22 cellular contexts compared by ENCODE assay signal in genomic region chr3:184173374-184173722, GRCh38. TPM values are rescaled to one million over a fixed set of nuclear protein-coding genes. Genes with fewer than 3 reads are reported as not detected.
DNase-seq lines count a peak whose midpoint lies in the region; ATAC-seq and TF ChIP-seq lines count a peak whose summit lies in the region.
"Had no signal": no experiment of that assay in that cellular context is flagged by ENCODE, and none has a peak within 500 bp of the region (broad histone marks: within the 10 kb centered on the region; RNA-seq: fewer than 3 reads in every experiment).

No MANE protein-coding gene starts in this region.

- intact Hi-C loops in Caco-2 (cut with micrococcal nuclease; ENCODE audit: unreplicated experiment), result loop anchor here (5.0 kb wide), 1 partner anchor 41 kb away; no protein-coding TSS in a partner anchor
- intact Hi-C loops in sigmoid colon (cut with DNase I), result no loop called here
- intact Hi-C loops in CD8-positive, alpha-beta T cell (cut with DNase I, micrococcal nuclease), result loop anchor here in 1 of 2 experiments (1.0 to 10.0 kb wide), 4 partner anchors 17 to 541 kb away; partner anchors contain the start of genes ABCC5 and PARL

- peaks cover 32% of the 10 kb centered on the region for H3K79me2 ChIP-seq in hepatocyte

- H3K27ac ChIP-seq in SJSA1 (peak overlapping the region; percentile 50), hepatocyte (peak overlapping the region; percentile 40), sigmoid colon (peak overlapping the region; percentile 71 to 98 (median 88))
- no peak overlapping the region for H3K27ac ChIP-seq in CD8-positive, alpha-beta T cell (ENCODE audit: low read depth, low read length)
- H3K27ac ChIP-seq: ovary, right lobe of liver had no signal

- H3K9me3 Mint-ChIP-seq in Caco-2 (ENCODE audit: unreplicated experiment), result no peaks in the 10 kb centered on the region
- H3K9me3 Mint-ChIP-seq in CD8-positive, alpha-beta T cell, result no peaks in the 10 kb centered on the region
- H3K9me3 Mint-ChIP-seq: activated T-cell treated with anti-CD3 and anti-CD28 coated beads, Interleukin-2, amount 50 U/mL, for 72 hours; CD4-positive, alpha-beta memory T cell had no signal

- H3K4me1 Mint-ChIP-seq in Caco-2 (ENCODE audit: low read depth, unreplicated experiment), result peaks cover 7% of the 10 kb centered on the region
- peaks cover 29% of the 10 kb centered on the region for H3K4me1 Mint-ChIP-seq in CD8-positive, alpha-beta T cell (ENCODE audit: low read depth)

- H3K4me3 ChIP-seq in Caco-2 (ENCODE audit: low read depth, low read length) (no peak overlapping the region), SJSA1 (no peak overlapping the region), hepatocyte (no peak overlapping the region), sigmoid colon (no peak overlapping the region)
- no peak overlapping the region for H3K4me3 ChIP-seq in CD8-positive, alpha-beta T cell (ENCODE audit: low read depth, low read length)
- H3K4me3 ChIP-seq: ovary, right lobe of liver, thoracic aorta had no signal

- H3K36me3 ChIP-seq in Caco-2 (ENCODE audit: control insufficient read depth, insufficient read depth, low read length), result peaks cover 2% of the 10 kb centered on the region; the same call in 1 of the 2 replicates
- H3K36me3 ChIP-seq in SJSA1, result peaks cover 67% of the 10 kb centered on the region
- no peaks in the 10 kb centered on the region for H3K36me3 ChIP-seq in hepatocyte (replicated peaks; ENCODE audit: insufficient read depth, low read depth)
- peaks cover 15 to 59% (median 34%) of the 10 kb centered on the region in 4 donors for H3K36me3 ChIP-seq in sigmoid colon
- peaks cover 12% of the 10 kb centered on the region for H3K36me3 ChIP-seq in CD8-positive, alpha-beta T cell (ENCODE audit: insufficient read depth, low read length)
- H3K36me3 ChIP-seq: ovary had no signal

- H3K27me3 Mint-ChIP-seq in Caco-2 (ENCODE audit: insufficient read depth, unreplicated experiment), result no peaks in the 10 kb centered on the region
- H3K27me3 Mint-ChIP-seq in CD8-positive, alpha-beta T cell (ENCODE audit: low read depth), result no peaks in the 10 kb centered on the region
- H3K27me3 Mint-ChIP-seq: CD4-positive, alpha-beta memory T cell had no signal

- H3K36me3 Mint-ChIP-seq in Caco-2 (ENCODE audit: insufficient read depth, unreplicated experiment), result peaks cover 44% of the 10 kb centered on the region
- H3K36me3 Mint-ChIP-seq in CD8-positive, alpha-beta T cell, result peaks cover 45% of the 10 kb centered on the region

- H3K4me2 ChIP-seq in hepatocyte, result no peak overlapping the region

- no peak for TF ChIP-seq POLR2A in sigmoid colon (IDR thresholded peaks at IDR 0.05)

- H3K27ac Mint-ChIP-seq in Caco-2 (ENCODE audit: unreplicated experiment), result peak overlapping the region; percentile 11
- H3K27ac Mint-ChIP-seq in CD8-positive, alpha-beta T cell, result no peak overlapping the region

- DNase-seq in Caco-2, result no peak
- DNase-seq in SJSA1 (ENCODE audit: low read depth in 1 of 2, low spot score in 2 of 2), result no peak
- DNase-seq in hepatocyte (ENCODE audit: low spot score), result no peak
- DNase-seq in sigmoid colon, result no peak
- DNase-seq in CD8-positive, alpha-beta T cell, result no peak
- no peak for DNase-seq in 8988T
- DNase-seq in stimulated activated CD4-positive, alpha-beta T cell treated with anti-CD3 and anti-CD28 coated beads, Interleukin-12 subunit alpha, Interleukin-12 subunit beta, amount 100 ng/mL, for 4 hours, result no peak
- DNase-seq in hypothalamus (lab: John Stamatoyannopoulos, UW), result no peak
- DNase-seq: activated naive CD4-positive, alpha-beta T cell treated with anti-CD3 and anti-CD28 coated beads, Interleukin-2, amount 50 U/mL, for 16 hours; activated T-cell treated with anti-CD3 and anti-CD28 coated beads, Interleukin-2, amount 50 U/mL, for 72 hours; CD4-positive, alpha-beta memory T cell; Karpas-422; NCI-H187; NCI-H748 treated with DMSO at 0.1 percent for 48 hours; ovary; right lobe of liver had no signal

- peaks cover 19% of the 10 kb centered on the region for H3K4me1 ChIP-seq in Caco-2
- peaks cover 69% of the 10 kb centered on the region for H3K4me1 ChIP-seq in SJSA1 (replicated peaks)
- H3K4me1 ChIP-seq in hepatocyte (ENCODE audit: insufficient read depth), result peaks cover 13% of the 10 kb centered on the region
- peaks cover 0 to 53% (median 51%) of the 10 kb centered on the region in 4 donors for H3K4me1 ChIP-seq in sigmoid colon
- H3K4me1 ChIP-seq in CD8-positive, alpha-beta T cell (ENCODE audit: insufficient read depth, low read length), result peaks cover 26% of the 10 kb centered on the region

- TF ChIP-seq CTCF in Caco-2 (IDR thresholded peaks at IDR 0.05; ENCODE audit: insufficient read depth in 1 of 2, low read depth in 1 of 2, low read length in 1 of 2, severe bottlenecking in 1 of 2, unreplicated experiment in 1 of 2), result no peak
- no peak for TF ChIP-seq CTCF in hepatocyte (IDR thresholded peaks at IDR 0.05; ENCODE audit: poor library complexity)
- no peak for TF ChIP-seq CTCF in sigmoid colon (IDR thresholded peaks at IDR 0.05)
- no peak for TF ChIP-seq CTCF in CD8-positive, alpha-beta T cell (IDR thresholded peaks at IDR 0.05)

- CTCF ChIA-PET in Caco-2 (lab: Charles Lee), result interaction anchor here (1.0 kb wide), 1 partner anchor 133 kb away, joined by 4 read pairs; no protein-coding TSS in a partner anchor
- CTCF ChIA-PET in CD8-positive, alpha-beta T cell (lab: Charles Lee), result interaction anchor here (1.5 to 2.6 kb wide), 3 partner anchors 12 to 77 kb away, joined by 3 to 6 read pairs (median 4); partner anchors contain the start of genes ABCF3 and EEF1AKMT4

- no peaks in the 10 kb centered on the region for H3K9me2 ChIP-seq in hepatocyte (replicated peaks; ENCODE audit: insufficient read depth)

- H3K9me3 ChIP-seq in Caco-2 (no peaks in the 10 kb centered on the region), SJSA1 (replicated peaks) (no peaks in the 10 kb centered on the region), hepatocyte (ENCODE audit: low read depth) (no peaks in the 10 kb centered on the region), sigmoid colon (no peaks in the 10 kb centered on the region)
- no peaks in the 10 kb centered on the region for H3K9me3 ChIP-seq in CD8-positive, alpha-beta T cell (ENCODE audit: low read length)
- H3K9me3 ChIP-seq: ovary, right lobe of liver, thoracic aorta had no signal

- no TSS peak for BruUV-seq in Caco-2 (replicated peaks; lab: Mats Ljungman, UMichigan)

- 95% methylated on average over 2 of the region's 2 CpGs for WGBS in hepatocyte (ENCODE audit: low lambda C conversion rate, missing lambda C conversion rate)
- 95 to 96% methylated on average over 2 of the region's 2 CpGs for WGBS in sigmoid colon, 2 donors

- no peak overlapping the region for H3K4me3 Mint-ChIP-seq in Caco-2 (ENCODE audit: unreplicated experiment)
- H3K4me3 Mint-ChIP-seq in CD8-positive, alpha-beta T cell, result no peak overlapping the region

- POLR2A ChIA-PET in Caco-2 (lab: Charles Lee), result interaction anchor here (1.0 to 1.1 kb wide), 2 partner anchors 13 to 39 kb away, joined by 3 to 4 read pairs; partner anchors contain the start of genes ABCF3 and EIF2B5
- POLR2A ChIA-PET in CD8-positive, alpha-beta T cell (lab: Charles Lee), result interaction anchor here (1.1 to 2.5 kb wide), 3 partner anchors 11 to 39 kb away, joined by 4 to 16 read pairs (median 4); partner anchors contain the start of genes ABCF3, DVL3 and EIF2B5

- no peak overlapping the region for H2AFZ ChIP-seq in hepatocyte

- peaks cover 16% of the 10 kb centered on the region for H4K20me1 ChIP-seq in hepatocyte (ENCODE audit: insufficient read depth, poor library complexity, severe bottlenecking)

- H3K27me3 ChIP-seq in Caco-2 (replicated peaks; ENCODE audit: control insufficient read depth, insufficient read depth, low read length) (no peaks in the 10 kb centered on the region), SJSA1 (replicated peaks) (no peaks in the 10 kb centered on the region), hepatocyte (no peaks in the 10 kb centered on the region), sigmoid colon (no peaks in the 10 kb centered on the region)
- H3K27me3 ChIP-seq in CD8-positive, alpha-beta T cell (ENCODE audit: insufficient read depth, low read length), result no peaks in the 10 kb centered on the region
- H3K27me3 ChIP-seq: ovary, right lobe of liver had no signal

- no peak for ATAC-seq in CD8-positive, alpha-beta T cell
- ATAC-seq: activated CD4-positive, CD25-positive, alpha-beta regulatory T cell treated with anti-CD3 and anti-CD28 coated beads, Interleukin-2, amount 50 U/mL, for 24 hours; activated T-cell treated with anti-CD3 and anti-CD28 coated beads, Interleukin-2, amount 50 U/mL, for 72 hours; HCT116; right lobe of liver had no signal

- no peak for TF ChIP-seq EP300 in sigmoid colon (IDR thresholded peaks at IDR 0.05)

RNA-seq across cellular contexts. Expression of gene AP2M1, which starts 1.3 kb away (rescaled TPM):
- total RNA-seq in Caco-2 (2022) (202 and 214 TPM in 2 replicates), hepatocyte (222 and 243 TPM in 2 replicates), sigmoid colon (100 to 1,000 TPM; 203 to 239 (median 225) TPM)
- 282 and 609 TPM in 2 replicates for total RNA-seq in SJSA1 (2014; rRNA removed; shearing (Covaris generic))
- polyA plus RNA-seq in hepatocyte (389 and 436 TPM in 2 replicates), sigmoid colon (100 to 1,000 TPM; 226 to 240 (median 237) TPM)
- total RNA-seq in CD8-positive, alpha-beta T cell, result 100 to 1,000 TPM; 121 to 123 TPM

RNA-seq across cellular contexts. Expression of gene ABCF3, which starts 12.7 kb away (rescaled TPM):
- 68.8 and 69.8 TPM in 2 replicates for total RNA-seq in Caco-2 (2022)
- total RNA-seq in SJSA1 (2014; rRNA removed; shearing (Covaris generic)), result 19.2 and 28.7 TPM in 2 replicates
- total RNA-seq in hepatocyte, result 31.6 and 33.1 TPM in 2 replicates
- polyA plus RNA-seq in hepatocyte, result 62.7 and 68.8 TPM in 2 replicates
- total RNA-seq in sigmoid colon, result 10 to 100 TPM; 32.4 to 51.3 (median 39.2) TPM
- polyA plus RNA-seq in sigmoid colon, result 10 to 100 TPM; 36.5 to 48.9 (median 45.6) TPM
- total RNA-seq in CD8-positive, alpha-beta T cell, result 100 to 1,000 TPM; 192 to 193 TPM

RNA-seq across cellular contexts. Expression of gene DVL3, which starts 18.2 kb away (rescaled TPM):
- total RNA-seq in Caco-2 (2022), result 83.9 and 86.7 TPM in 2 replicates
- 32.2 and 33.6 TPM in 2 replicates for total RNA-seq in SJSA1 (2014; rRNA removed; shearing (Covaris generic))
- total RNA-seq in hepatocyte, result 45.9 and 49.1 TPM in 2 replicates
- polyA plus RNA-seq in hepatocyte, result 121 and 154 TPM in 2 replicates
- 10 to 100 TPM; 38.5 to 71.2 (median 53.9) TPM for total RNA-seq in sigmoid colon
- polyA plus RNA-seq in sigmoid colon, result 10 to 100 TPM; 15.0 to 40.8 (median 26.4) TPM
- total RNA-seq in CD8-positive, alpha-beta T cell, result 10 to 100 TPM; 23.1 to 23.9 TPM

RNA-seq across cellular contexts. Expression of gene EIF2B5, which starts 38.2 kb away (rescaled TPM):
- total RNA-seq in Caco-2 (2022) (43.8 and 52.9 TPM in 2 replicates), hepatocyte (34.6 and 35.0 TPM in 2 replicates), sigmoid colon (10 to 100 TPM; 26.0 to 43.5 (median 31.3) TPM)
- 49.5 and 62.3 TPM in 2 replicates for total RNA-seq in SJSA1 (2014; rRNA removed; shearing (Covaris generic))
- polyA plus RNA-seq in hepatocyte (35.6 and 41.0 TPM in 2 replicates), sigmoid colon (10 to 100 TPM; 31.8 to 48.1 (median 35.4) TPM)
- 10 to 100 TPM; 52.6 to 61.9 TPM for total RNA-seq in CD8-positive, alpha-beta T cell

RNA-seq across cellular contexts. Expression of gene VWA5B2, which starts 56.0 kb away (rescaled TPM):
- total RNA-seq in Caco-2 (2022) (0.79 and 1.6 TPM in 2 replicates), hepatocyte (0.40 and 3.2 TPM in 2 replicates), sigmoid colon (under 1 TPM in 2 of 4 donors, not detected in 2; 0.36 to 0.83 TPM)
- total RNA-seq in SJSA1 (2014; rRNA removed; shearing (Covaris generic)), result not detected in 2 replicates
- polyA plus RNA-seq in hepatocyte (1.0 and 1.5 TPM in 2 replicates), sigmoid colon (1 to 10 TPM in 1 of 3 donors, under 1 TPM in 2; 0.23 to 1.0 (median 0.60) TPM)
- total RNA-seq in CD8-positive, alpha-beta T cell, result under 1 TPM; 0.28 to 0.65 TPM
- total RNA-seq: activated CD8-positive, alpha-beta memory T cell treated with anti-CD3 and anti-CD28 coated beads for 36 hours; aorta; CD4-positive, alpha-beta memory T cell; kidney epithelial cell; thoracic aorta had no signal
